18 cellular contexts compared by ENCODE assay signal in genomic region chr14:55477680-55478079, GRCh38. TPM values are rescaled to one million over a fixed set of nuclear protein-coding genes. Genes with fewer than 3 reads are reported as not detected.
"Had no signal": no experiment of that assay in that cellular context is flagged by ENCODE, and none has a peak within 500 bp of the region (broad histone marks: within the 10 kb centered on the region; RNA-seq: fewer than 3 reads in every experiment).

No MANE protein-coding gene starts in this region.

- H3K36me3 Mint-ChIP-seq: activated naive CD4-positive, alpha-beta T cell treated with anti-CD3 and anti-CD28 coated beads, Interleukin-2, amount 10 ng/mL, durations not matched to agents 7 days and 5 days; naive thymus-derived CD8-positive, alpha-beta T cell; stimulated activated effector memory CD8-positive, alpha-beta T cell treated with anti-CD3 and anti-CD28 coated beads, Interleukin-12 subunit alpha, Interleukin-12 subunit beta, amount 100 ng/mL, for 72 hours had no signal

- DNase-seq: activated CD4-positive, alpha-beta memory T cell treated with anti-CD3 and anti-CD28 coated beads, Interleukin-2, amount 10 ng/mL, durations not matched to agents 7 days and 5 days; activated CD4-positive, alpha-beta T cell treated with anti-CD3 and anti-CD28 coated beads for 36 hours; activated naive CD4-positive, alpha-beta T cell treated with anti-CD3 and anti-CD28 coated beads, Interleukin-2, amount 10 ng/mL, durations not matched to agents 7 days and 5 days; activated T-cell treated with anti-CD3 and anti-CD28 coated beads, Interleukin-2, amount 50 U/mL, for 24 hours; central memory CD4-positive, alpha-beta T cell; cortex of kidney; effector CD4-positive, alpha-beta T cell; head of caudate nucleus; mammary epithelial cell; naive thymus-derived CD8-positive, alpha-beta T cell; posterior cingulate gyrus; T-helper 2 cell; tibial artery had no signal

- H3K9me3 ChIP-seq: neutrophil, tibial artery had no signal

- H3K4me3 Mint-ChIP-seq: activated CD4-positive, alpha-beta memory T cell treated with anti-CD3 and anti-CD28 coated beads, Interleukin-2, amount 10 ng/mL, durations not matched to agents 7 days and 5 days; activated CD4-positive, alpha-beta T cell treated with anti-CD3 and anti-CD28 coated beads for 36 hours; activated naive CD4-positive, alpha-beta T cell treated with anti-CD3 and anti-CD28 coated beads, Interleukin-2, amount 10 ng/mL, durations not matched to agents 7 days and 5 days; activated T-cell treated with anti-CD3 and anti-CD28 coated beads, Interleukin-2, amount 50 U/mL, for 24 hours; naive thymus-derived CD8-positive, alpha-beta T cell; stimulated activated effector memory CD8-positive, alpha-beta T cell treated with anti-CD3 and anti-CD28 coated beads, Interleukin-12 subunit alpha, Interleukin-12 subunit beta, amount 100 ng/mL, for 72 hours had no signal

- H3K4me1 ChIP-seq: tibial artery had no signal

- H3K9me3 Mint-ChIP-seq: activated CD4-positive, alpha-beta memory T cell treated with anti-CD3 and anti-CD28 coated beads, Interleukin-2, amount 10 ng/mL, durations not matched to agents 7 days and 5 days; activated naive CD4-positive, alpha-beta T cell treated with anti-CD3 and anti-CD28 coated beads, Interleukin-2, amount 10 ng/mL, durations not matched to agents 7 days and 5 days; activated T-cell treated with anti-CD3 and anti-CD28 coated beads, Interleukin-2, amount 50 U/mL, for 24 hours; naive thymus-derived CD8-positive, alpha-beta T cell; stimulated activated effector memory CD8-positive, alpha-beta T cell treated with anti-CD3 and anti-CD28 coated beads, Interleukin-12 subunit alpha, Interleukin-12 subunit beta, amount 100 ng/mL, for 72 hours had no signal

- H3K4me3 ChIP-seq: tibial artery had no signal

- H3K36me3 ChIP-seq: neutrophil, tibial artery had no signal

- H3K27ac ChIP-seq: neutrophil, tibial artery had no signal

- H3K27ac Mint-ChIP-seq: activated CD4-positive, alpha-beta memory T cell treated with anti-CD3 and anti-CD28 coated beads, Interleukin-2, amount 10 ng/mL, durations not matched to agents 7 days and 5 days; activated CD4-positive, alpha-beta T cell treated with anti-CD3 and anti-CD28 coated beads for 36 hours; activated naive CD4-positive, alpha-beta T cell treated with anti-CD3 and anti-CD28 coated beads, Interleukin-2, amount 10 ng/mL, durations not matched to agents 7 days and 5 days; activated T-cell treated with anti-CD3 and anti-CD28 coated beads, Interleukin-2, amount 50 U/mL, for 24 hours; naive thymus-derived CD8-positive, alpha-beta T cell; stimulated activated effector memory CD8-positive, alpha-beta T cell treated with anti-CD3 and anti-CD28 coated beads, Interleukin-12 subunit alpha, Interleukin-12 subunit beta, amount 100 ng/mL, for 72 hours had no signal

- ATAC-seq: activated CD4-positive, alpha-beta T cell treated with anti-CD3 and anti-CD28 coated beads for 36 hours; naive thymus-derived CD8-positive, alpha-beta T cell; stimulated activated effector memory CD8-positive, alpha-beta T cell treated with anti-CD3 and anti-CD28 coated beads, Interleukin-12 subunit alpha, Interleukin-12 subunit beta, amount 100 ng/mL, for 72 hours had no signal

- H3K4me1 Mint-ChIP-seq: activated CD4-positive, alpha-beta memory T cell treated with anti-CD3 and anti-CD28 coated beads, Interleukin-2, amount 10 ng/mL, durations not matched to agents 7 days and 5 days; activated CD4-positive, alpha-beta T cell treated with anti-CD3 and anti-CD28 coated beads for 36 hours; activated naive CD4-positive, alpha-beta T cell treated with anti-CD3 and anti-CD28 coated beads, Interleukin-2, amount 10 ng/mL, durations not matched to agents 7 days and 5 days; naive thymus-derived CD8-positive, alpha-beta T cell; stimulated activated effector memory CD8-positive, alpha-beta T cell treated with anti-CD3 and anti-CD28 coated beads, Interleukin-12 subunit alpha, Interleukin-12 subunit beta, amount 100 ng/mL, for 72 hours had no signal

- H3K27me3 ChIP-seq: neutrophil, tibial artery had no signal

- H3K27me3 Mint-ChIP-seq: activated CD4-positive, alpha-beta memory T cell treated with anti-CD3 and anti-CD28 coated beads, Interleukin-2, amount 10 ng/mL, durations not matched to agents 7 days and 5 days; activated CD4-positive, alpha-beta T cell treated with anti-CD3 and anti-CD28 coated beads for 36 hours; activated naive CD4-positive, alpha-beta T cell treated with anti-CD3 and anti-CD28 coated beads, Interleukin-2, amount 10 ng/mL, durations not matched to agents 7 days and 5 days; activated T-cell treated with anti-CD3 and anti-CD28 coated beads, Interleukin-2, amount 50 U/mL, for 24 hours; naive thymus-derived CD8-positive, alpha-beta T cell had no signal

RNA-seq across cellular contexts. Expression of gene TBPL2, which starts 37.3 kb away (rescaled TPM):
- total RNA-seq: activated CD4-positive, alpha-beta memory T cell treated with anti-CD3 and anti-CD28 coated beads, Interleukin-2, amount 10 ng/mL, durations not matched to agents 7 days and 5 days; activated CD4-positive, alpha-beta T cell treated with anti-CD3 and anti-CD28 coated beads for 36 hours; fibroblast of lung; frontal cortex; mammary epithelial cell; naive thymus-derived CD8-positive, alpha-beta T cell had no signal
- polyA plus RNA-seq: adipose tissue; fibroblast of lung; mammary epithelial cell; naive thymus-derived CD8-positive, alpha-beta T cell had no signal
